Comparison of ENCODE assay signal across 18 cellular contexts in the genomic region with DNA sequence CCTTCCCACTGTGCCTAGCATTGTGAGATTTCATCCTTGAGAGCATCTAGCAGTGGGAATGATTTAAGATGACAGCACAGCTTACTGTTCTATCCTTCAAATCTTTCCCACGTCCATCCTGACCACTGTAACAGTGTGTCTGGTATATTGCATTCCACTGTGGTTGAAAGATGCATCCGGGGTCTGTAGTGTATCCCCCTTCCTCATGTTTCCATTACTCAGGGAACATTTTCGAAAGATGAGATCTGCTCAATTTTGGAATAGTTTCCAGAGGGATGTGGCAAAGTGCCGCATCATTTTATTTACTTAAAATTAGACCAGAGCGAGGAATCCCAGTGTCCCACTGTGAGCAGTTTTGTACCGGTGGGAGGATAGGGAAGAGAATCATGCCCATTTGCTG.
DNase-seq lines count a peak whose midpoint lies in the region; ATAC-seq and TF ChIP-seq lines count a peak whose summit lies in the region.
"Had no signal": no experiment of that assay in that cellular context is flagged by ENCODE, and none has a peak within 500 bp of the region (broad histone marks: within the 10 kb centered on the region; RNA-seq: fewer than 3 reads in every experiment).

No MANE protein-coding gene starts in this region.

- peaks cover 56% of the 10 kb centered on the region for H3K4me1 Mint-ChIP-seq in osteocyte (ENCODE audit: unreplicated experiment)

- peaks cover 4% of the 10 kb centered on the region for H3K36me3 Mint-ChIP-seq in osteocyte (ENCODE audit: unreplicated experiment)

- H4K20me1 ChIP-seq in GM23248 (ENCODE audit: insufficient read depth), result no peaks in the 10 kb centered on the region
- H4K20me1 ChIP-seq: BLaER1 treated with 17β-estradiol and CSF1 and Interleukin-3, amounts not matched to agents 10 nM and 100 nM had no signal

- H3K27ac Mint-ChIP-seq in osteocyte (ENCODE audit: unreplicated experiment), result peak overlapping the region; percentile 89

- no peaks in the 10 kb centered on the region for H3K9me2 ChIP-seq in GM23248 (ENCODE audit: insufficient read depth)

- 44 to 49% methylated on average over 6 of the region's 6 CpGs for whole genome bisulfite sequencing in GM23248 (ENCODE audit: low coverage in 1 of 2, low lambda C conversion rate in 2 of 2, missing lambda C conversion rate in 2 of 2), 2 experiments

- no peak overlapping the region for H3K4me3 Mint-ChIP-seq in osteocyte (ENCODE audit: unreplicated experiment)

- no peak overlapping the region for H3K27ac ChIP-seq in GM23248
- H3K27ac ChIP-seq: BLaER1 treated with 17β-estradiol and CSF1 and Interleukin-3, amounts not matched to agents 10 nM and 100 nM; RWPE1; SJSA1 had no signal

- no peaks in the 10 kb centered on the region for H3K27me3 Mint-ChIP-seq in osteocyte (ENCODE audit: unreplicated experiment)

- TF ChIP-seq CTCF in osteocyte (IDR thresholded peaks at IDR 0.05), result no peak

- no peaks in the 10 kb centered on the region for H3K9me3 ChIP-seq in GM23248 (ENCODE audit: low read depth)
- H3K9me3 ChIP-seq: BLaER1 treated with 17β-estradiol and CSF1 and Interleukin-3, amounts not matched to agents 10 nM and 100 nM; HAP-1; SJSA1 had no signal

- peak; percentile 16 for DNase-seq in Daoy (ENCODE audit: low read depth)
- DNase-seq in amniotic epithelial cell (ENCODE audit: low read depth), result peak; percentile 64
- DNase-seq in fibroblast of gingiva (ENCODE audit: low read depth), result peak; percentile 16
- no peak for DNase-seq in osteocyte (ENCODE audit: extremely low spot score, unreplicated experiment)
- DNase-seq in GM23248, result no peak
- no peak for DNase-seq in T-helper 1 cell
- DNase-seq: DND-41, MV-4-11, NCI-H1417, NCI-H2029 treated with DMSO at 0.1 percent for 48 hours, NCI-H2171 treated with DMSO at 0.1 percent for 48 hours, NCI-H748 treated with DMSO at 0.1 percent for 48 hours had no signal

- H2AFZ ChIP-seq in GM23248, result no peak overlapping the region

- no peaks in the 10 kb centered on the region for H3K27me3 ChIP-seq in GM23248 (replicated peaks; ENCODE audit: insufficient read depth)
- H3K27me3 ChIP-seq: BLaER1 treated with 17β-estradiol and CSF1 and Interleukin-3, amounts not matched to agents 10 nM and 100 nM; SJSA1 had no signal

- no peaks in the 10 kb centered on the region for H3K4me1 ChIP-seq in GM23248 (ENCODE audit: insufficient read depth)
- H3K4me1 ChIP-seq: BLaER1 treated with 17β-estradiol and CSF1 and Interleukin-3, amounts not matched to agents 10 nM and 100 nM; HAP-1; SJSA1 had no signal

- H3F3A ChIP-seq in GM23248 (ENCODE audit: insufficient read depth), result no peaks in the 10 kb centered on the region

- no peaks in the 10 kb centered on the region for H3K79me2 ChIP-seq in GM23248 (ENCODE audit: insufficient read depth)

- ATAC-seq in GM21786 (IDR thresholded peaks at IDR 0.05; ENCODE audit: unreplicated experiment), result no peak
- no peak for ATAC-seq in GM18870 (IDR thresholded peaks at IDR 0.05; ENCODE audit: unreplicated experiment)

- H3K4me3 ChIP-seq in GM23248, result no peak overlapping the region
- H3K4me3 ChIP-seq: BLaER1 treated with 17β-estradiol and CSF1 and Interleukin-3, amounts not matched to agents 10 nM and 100 nM; HAP-1; SJSA1 had no signal

- H3K36me3 ChIP-seq in GM23248 (ENCODE audit: low read depth), result no peaks in the 10 kb centered on the region
- H3K36me3 ChIP-seq: BLaER1 treated with 17β-estradiol and CSF1 and Interleukin-3, amounts not matched to agents 10 nM and 100 nM; HAP-1; SJSA1 had no signal

- H3K9ac ChIP-seq in GM23248, result no peak overlapping the region
- H3K9ac ChIP-seq: BLaER1 treated with 17β-estradiol and CSF1 and Interleukin-3, amounts not matched to agents 10 nM and 100 nM had no signal

- H3K9me3 Mint-ChIP-seq in osteocyte (ENCODE audit: unreplicated experiment), result peaks cover 5% of the 10 kb centered on the region

- in situ Hi-C loops in GM23248 (cut with MboI), result no loop called here

- no peak overlapping the region for H3K4me2 ChIP-seq in GM23248 (ENCODE audit: unreplicated experiment)
- H3K4me2 ChIP-seq: BLaER1 treated with 17β-estradiol and CSF1 and Interleukin-3, amounts not matched to agents 10 nM and 100 nM had no signal

Comparison
In these comparisons a context has a peak if more than half of its experiments do, and no peak if none do; other contexts are left out.
1. DNase-seq: peak in Daoy (single experiment), amniotic epithelial cell (single experiment) and fibroblast of gingiva (single experiment); none in osteocyte (single experiment), GM23248 (single experiment) and T-helper 1 cell (0 of 5).